Comparison of ENCODE assay signal across 8 cellular contexts in the genomic region with DNA sequence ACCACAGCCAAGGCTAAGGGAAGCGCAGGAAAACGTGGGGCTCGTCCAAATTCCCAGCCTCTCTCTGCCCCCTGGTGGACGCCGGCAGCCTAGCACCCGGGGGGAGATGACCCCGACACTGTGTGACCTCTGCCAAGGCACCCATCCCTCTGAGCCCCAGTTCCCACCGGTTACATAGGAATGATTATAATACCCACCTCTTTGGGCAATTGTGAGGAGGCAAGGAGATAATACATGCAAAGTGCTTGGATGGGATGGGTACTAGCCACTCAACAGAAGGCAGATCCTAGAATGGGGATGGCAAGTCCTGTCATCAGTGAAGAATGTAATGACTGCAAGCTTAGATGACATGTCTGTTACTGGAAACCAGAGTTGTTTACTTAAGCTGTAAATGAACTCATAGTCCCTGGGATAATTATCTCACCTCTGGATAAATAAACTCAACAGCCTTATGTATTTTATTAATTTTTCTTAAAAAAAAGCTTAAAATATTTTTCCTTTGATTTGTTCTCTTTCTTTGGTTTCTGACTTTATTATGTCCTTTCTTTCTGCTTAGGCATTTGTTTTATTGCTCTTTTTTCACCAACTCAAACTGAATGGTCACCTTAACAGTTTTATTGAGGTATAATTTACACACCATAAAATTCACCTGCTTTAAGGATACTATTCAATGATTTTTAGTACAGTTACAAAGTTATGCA. TPM values are rescaled to one million over a fixed set of nuclear protein-coding genes. Genes with fewer than 3 reads are reported as not detected.
DNase-seq lines count a peak whose midpoint lies in the region; ATAC-seq and TF ChIP-seq lines count a peak whose summit lies in the region.

No MANE protein-coding gene starts in this region.

- H3K36me3 ChIP-seq in PC-9 (ENCODE audit: low read depth) = no peaks in the 10 kb centered on the region
- H3K36me3 ChIP-seq in neural progenitor cell = no peaks in the 10 kb centered on the region

- H3K27me3 ChIP-seq in PC-9 (ENCODE audit: insufficient read depth, low read depth) (no peaks in the 10 kb centered on the region), neural progenitor cell (peaks cover 15% of the 10 kb centered on the region)

- H3K4me1 ChIP-seq in PC-9 (replicated peaks; ENCODE audit: insufficient read depth) (peaks cover 13% of the 10 kb centered on the region), neural progenitor cell (no peaks in the 10 kb centered on the region)

- H3K9ac ChIP-seq in neural progenitor cell = no peak overlapping the region

- peaks cover 14% of the 10 kb centered on the region for H3F3A ChIP-seq in PC-9 (ENCODE audit: insufficient read depth, low read depth)
- H3F3A ChIP-seq in neural progenitor cell (ENCODE audit: low read depth) = peaks cover 8% of the 10 kb centered on the region

- H3K4me2 ChIP-seq in PC-9 (peak overlapping the region; percentile 5; the same call in 1 of the 2 replicates), neural progenitor cell (no peak overlapping the region)

- H3K4me3 Mint-ChIP-seq in neural progenitor cell = no peak overlapping the region

- CTCF ChIA-PET in PC-9 (lab: Charles Lee) = interaction anchor here (0.6 to 1.9 kb wide), 8 partner anchors 77 to 1761 kb away, joined by 3 to 5 read pairs (median 4); no protein-coding TSS in a partner anchor

- BruUV-seq in PC-9 (replicated peaks; lab: Mats Ljungman, UMichigan) = TSS peak; percentile 94

- intact Hi-C loops in PC-9 (cut with micrococcal nuclease; ENCODE audit: unreplicated experiment) = loop anchor here (1.0 kb wide), 1 partner anchor 194 kb away; no protein-coding TSS in a partner anchor

- no peaks in the 10 kb centered on the region for H3K9me2 ChIP-seq in PC-9 (ENCODE audit: insufficient read depth)

- H3K4me3 ChIP-seq in PC-9 = no peak overlapping the region
- no peak overlapping the region for H3K4me3 ChIP-seq in fibroblast of mammary gland (ENCODE audit: control insufficient read depth, low read depth, low read length)
- no peak overlapping the region for H3K4me3 ChIP-seq in neural progenitor cell

- DNase-seq in COR-L47 (lab: John Stamatoyannopoulos, UW) = peak; percentile 9
- DNase-seq in PC-9 = peak; percentile 82 to 91
- peak; percentile 86 to 87 for DNase-seq in activated T-cell treated with anti-CD3 and anti-CD28 coated beads, Interleukin-2, amount 50 U/mL, for 48 hours
- peak; percentile 82 for DNase-seq in fibroblast of mammary gland (ENCODE audit: low read depth)
- peak; percentile 74 for DNase-seq in neural progenitor cell (ENCODE audit: low spot score)
- DNase-seq in substantia nigra (lab: John Stamatoyannopoulos, UW) = peak in 43 of 49 donors; percentile 20 to 83 (median 63)

- no peak overlapping the region for H2AFZ ChIP-seq in PC-9
- H2AFZ ChIP-seq in neural progenitor cell (replicated peaks) = no peak overlapping the region

- POLR2A ChIA-PET in PC-9 (lab: Charles Lee; ENCODE audit: unreplicated experiment) = no interaction called here

- ATAC-seq in GM19455 (IDR thresholded peaks at IDR 0.05; ENCODE audit: unreplicated experiment) (peak; percentile 50), HG03558 (IDR thresholded peaks at IDR 0.05; ENCODE audit: extremely low read depth, unreplicated experiment) (peak; percentile 25)

- H3K79me2 ChIP-seq in PC-9 (ENCODE audit: low read depth) (no peaks in the 10 kb centered on the region), neural progenitor cell (ENCODE audit: low read depth) (no peaks in the 10 kb centered on the region)

- peaks cover 7% of the 10 kb centered on the region for H3K4me1 Mint-ChIP-seq in neural progenitor cell

- no peaks in the 10 kb centered on the region for H3K36me3 Mint-ChIP-seq in neural progenitor cell

- H3K9me3 Mint-ChIP-seq in neural progenitor cell = peaks cover 2% of the 10 kb centered on the region

- H3K27ac ChIP-seq in PC-9 = no peak overlapping the region
- no peak overlapping the region for H3K27ac ChIP-seq in neural progenitor cell
- H3K27ac ChIP-seq in substantia nigra (ENCODE audit: low read depth, low read length, poor library complexity, severe bottlenecking) = no peak overlapping the region

- peaks cover 6% of the 10 kb centered on the region for H3K27me3 Mint-ChIP-seq in neural progenitor cell (ENCODE audit: insufficient read depth, low read depth)

- TF ChIP-seq CTCF in PC-9 (conservative IDR thresholded peaks at IDR 0.05) (peak; percentile 96), fibroblast of mammary gland (conservative IDR thresholded peaks at IDR 0.05; ENCODE audit: control insufficient read depth, insufficient read depth, low read depth, low read length) (peak; percentile 73), neural progenitor cell (IDR thresholded peaks at IDR 0.05) (peak; percentile 78)

- no peaks in the 10 kb centered on the region for H3K9me3 ChIP-seq in PC-9 (ENCODE audit: insufficient read depth, low read depth)
- no peaks in the 10 kb centered on the region for H3K9me3 ChIP-seq in neural progenitor cell (ENCODE audit: low read depth)

- H4K20me1 ChIP-seq in PC-9 (ENCODE audit: insufficient read depth) (no peaks in the 10 kb centered on the region), neural progenitor cell (ENCODE audit: low read depth) (no peaks in the 10 kb centered on the region)

- H3K27ac Mint-ChIP-seq in neural progenitor cell = no peak overlapping the region

RNA-seq across cellular contexts. Expression of a gene that starts 11.3 kb away (rescaled TPM):
- total RNA-seq in PC-9 (2021) (2.4 TPM in 2 replicates), neural progenitor cell (ENCODE audit: low replicate concordance) (0.24 and 0.28 TPM in 2 replicates)

RNA-seq across cellular contexts. Expression of a gene that starts 28.8 kb away (rescaled TPM):
- total RNA-seq in PC-9 (2021) (1.3 and 1.6 TPM in 2 replicates), neural progenitor cell (ENCODE audit: low replicate concordance) (2.1 TPM in 2 replicates)

Comparison
In these comparisons a context has a peak if more than half of its experiments do, and no peak if none do; other contexts are left out.
1. DNase-seq: peak in every context shown above with its lines; median percentile 86 in PC-9; 86 in activated T-cell treated with anti-CD3 and anti-CD28 coated beads, Interleukin-2, amount 50 U/mL, for 48 hours; 82 in fibroblast of mammary gland; 74 in neural progenitor cell; 63 in substantia nigra; 9 in COR-L47.